Comparison of ENCODE assay signal across 1 cellular context in genomic region chr12:95204141-95204866, GRCh38.
A peak's percentile ranks its signal among the peaks of the same experiment; 100 is the strongest.
TF ChIP-seq lines count a peak whose summit lies in the region.

No MANE protein-coding gene starts in this region.

TF ChIP-seq in HCT116, 20 proteins besides CTCF, POLR2A, EP300 and RAD21 (continued from another document):
- TF ChIP-seq EGR1 (IDR thresholded peaks at IDR 0.05; ENCODE audit: low read depth): no peak
- peak; percentile 66 for TF ChIP-seq YY1 (IDR thresholded peaks at IDR 0.05; ENCODE audit: extremely low read depth, insufficient replicate concordance, low read depth, low read length)
- peak; percentile 98 for TF ChIP-seq MAX (IDR thresholded peaks at IDR 0.05)
- TF ChIP-seq POLR2AphosphoS5 (IDR thresholded peaks at IDR 0.05; ENCODE audit: low read depth, low read length): peak; percentile 79
- peak; percentile 96 for TF ChIP-seq SP1 (IDR thresholded peaks at IDR 0.05; ENCODE audit: low read depth)
